In the genomic region with DNA sequence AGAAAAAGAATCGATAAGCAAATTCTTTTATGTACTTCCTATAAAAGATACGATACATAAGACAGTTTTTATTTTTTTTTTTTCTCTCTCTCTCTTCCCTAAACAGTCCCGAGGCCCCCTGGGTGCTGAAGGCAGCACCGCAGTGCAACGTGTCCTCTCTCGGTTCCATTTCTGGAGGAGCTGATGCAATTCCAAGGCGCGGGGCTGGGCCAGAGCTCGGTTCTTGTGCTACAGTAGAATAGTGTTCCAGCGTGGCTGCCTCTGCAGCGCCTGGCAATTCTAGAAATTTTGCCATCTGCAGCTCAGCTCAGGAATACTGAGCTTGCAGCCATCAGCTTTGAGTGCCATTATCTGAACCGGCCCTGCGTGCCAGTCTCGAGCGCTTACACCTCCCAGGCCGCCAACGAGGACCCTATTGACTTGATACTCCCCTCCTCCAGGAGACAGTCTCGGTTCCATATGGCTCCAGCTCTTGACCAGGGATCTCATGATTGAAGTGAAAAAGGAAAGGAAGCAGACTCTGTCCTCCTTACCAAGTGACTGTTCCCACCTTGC, we compare ENCODE assay signal across 1 cellular context.
TF ChIP-seq lines count a peak whose summit lies in the region.

No MANE protein-coding gene starts in this region.

TF ChIP-seq in SK-N-SH treated with all-trans-retinoic acid at 6 μM for 48 hours, 23 proteins besides CTCF, POLR2A, EP300 and RAD21 (continued from another document):
- TF ChIP-seq, protein P1, sequence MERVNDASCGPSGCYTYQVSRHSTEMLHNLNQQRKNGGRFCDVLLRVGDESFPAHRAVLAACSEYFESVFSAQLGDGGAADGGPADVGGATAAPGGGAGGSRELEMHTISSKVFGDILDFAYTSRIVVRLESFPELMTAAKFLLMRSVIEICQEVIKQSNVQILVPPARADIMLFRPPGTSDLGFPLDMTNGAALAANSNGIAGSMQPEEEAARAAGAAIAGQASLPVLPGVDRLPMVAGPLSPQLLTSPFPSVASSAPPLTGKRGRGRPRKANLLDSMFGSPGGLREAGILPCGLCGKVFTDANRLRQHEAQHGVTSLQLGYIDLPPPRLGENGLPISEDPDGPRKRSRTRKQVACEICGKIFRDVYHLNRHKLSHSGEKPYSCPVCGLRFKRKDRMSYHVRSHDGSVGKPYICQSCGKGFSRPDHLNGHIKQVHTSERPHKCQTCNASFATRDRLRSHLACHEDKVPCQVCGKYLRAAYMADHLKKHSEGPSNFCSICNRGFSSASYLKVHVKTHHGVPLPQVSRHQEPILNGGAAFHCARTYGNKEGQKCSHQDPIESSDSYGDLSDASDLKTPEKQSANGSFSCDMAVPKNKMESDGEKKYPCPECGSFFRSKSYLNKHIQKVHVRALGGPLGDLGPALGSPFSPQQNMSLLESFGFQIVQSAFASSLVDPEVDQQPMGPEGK (CRISPR knock-in tag; IDR thresholded peaks at IDR 0.05; ENCODE audit: borderline replicate concordance) = no peak
- TF ChIP-seq, protein P2, sequence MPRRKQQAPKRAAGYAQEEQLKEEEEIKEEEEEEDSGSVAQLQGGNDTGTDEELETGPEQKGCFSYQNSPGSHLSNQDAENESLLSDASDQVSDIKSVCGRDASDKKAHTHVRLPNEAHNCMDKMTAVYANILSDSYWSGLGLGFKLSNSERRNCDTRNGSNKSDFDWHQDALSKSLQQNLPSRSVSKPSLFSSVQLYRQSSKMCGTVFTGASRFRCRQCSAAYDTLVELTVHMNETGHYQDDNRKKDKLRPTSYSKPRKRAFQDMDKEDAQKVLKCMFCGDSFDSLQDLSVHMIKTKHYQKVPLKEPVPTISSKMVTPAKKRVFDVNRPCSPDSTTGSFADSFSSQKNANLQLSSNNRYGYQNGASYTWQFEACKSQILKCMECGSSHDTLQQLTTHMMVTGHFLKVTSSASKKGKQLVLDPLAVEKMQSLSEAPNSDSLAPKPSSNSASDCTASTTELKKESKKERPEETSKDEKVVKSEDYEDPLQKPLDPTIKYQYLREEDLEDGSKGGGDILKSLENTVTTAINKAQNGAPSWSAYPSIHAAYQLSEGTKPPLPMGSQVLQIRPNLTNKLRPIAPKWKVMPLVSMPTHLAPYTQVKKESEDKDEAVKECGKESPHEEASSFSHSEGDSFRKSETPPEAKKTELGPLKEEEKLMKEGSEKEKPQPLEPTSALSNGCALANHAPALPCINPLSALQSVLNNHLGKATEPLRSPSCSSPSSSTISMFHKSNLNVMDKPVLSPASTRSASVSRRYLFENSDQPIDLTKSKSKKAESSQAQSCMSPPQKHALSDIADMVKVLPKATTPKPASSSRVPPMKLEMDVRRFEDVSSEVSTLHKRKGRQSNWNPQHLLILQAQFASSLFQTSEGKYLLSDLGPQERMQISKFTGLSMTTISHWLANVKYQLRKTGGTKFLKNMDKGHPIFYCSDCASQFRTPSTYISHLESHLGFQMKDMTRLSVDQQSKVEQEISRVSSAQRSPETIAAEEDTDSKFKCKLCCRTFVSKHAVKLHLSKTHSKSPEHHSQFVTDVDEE (CRISPR knock-in tag; IDR thresholded peaks at IDR 0.05) = no peak
- no peak for TF ChIP-seq ISL1 (CRISPR knock-in tag; IDR thresholded peaks at IDR 0.05)
- no peak for TF ChIP-seq PPARA (CRISPR knock-in tag; IDR thresholded peaks at IDR 0.05; ENCODE audit: borderline replicate concordance)
- TF ChIP-seq ZNF565 (CRISPR knock-in tag; conservative IDR thresholded peaks at IDR 0.05; ENCODE audit: low read depth) = no peak
- no peak for TF ChIP-seq CSDC2 (CRISPR knock-in tag; IDR thresholded peaks at IDR 0.05)
- TF ChIP-seq RARB (CRISPR knock-in tag; IDR thresholded peaks at IDR 0.05) = no peak
- TF ChIP-seq GLIS3 (CRISPR knock-in tag; IDR thresholded peaks at IDR 0.05) = no peak
